1 cellular context compared by ENCODE assay signal in genomic region chr12:120119395-120119973, GRCh38.
TF ChIP-seq lines count a peak whose summit lies in the region.

No MANE protein-coding gene starts in this region.

TF ChIP-seq in GM23338, 12 proteins besides CTCF, POLR2A, EP300 and RAD21 (continued from another document):
- TF ChIP-seq ZNF462 (CRISPR knock-in tag; IDR thresholded peaks at IDR 0.05) (no peak), ZNF331 (CRISPR knock-in tag; IDR thresholded peaks at IDR 0.05; ENCODE audit: low read depth) (no peak), JUNB (IDR thresholded peaks at IDR 0.05; ENCODE audit: unreplicated experiment) (no peak), ZNF114 (CRISPR knock-in tag; IDR thresholded peaks at IDR 0.05) (no peak), POLR2AphosphoS5 (IDR thresholded peaks at IDR 0.05; ENCODE audit: low read depth) (no peak), EZH2phosphoT487 (IDR thresholded peaks at IDR 0.05; ENCODE audit: unreplicated experiment) (no peak)
